ENCODE assay signal across 14 cellular contexts in the genomic region with DNA sequence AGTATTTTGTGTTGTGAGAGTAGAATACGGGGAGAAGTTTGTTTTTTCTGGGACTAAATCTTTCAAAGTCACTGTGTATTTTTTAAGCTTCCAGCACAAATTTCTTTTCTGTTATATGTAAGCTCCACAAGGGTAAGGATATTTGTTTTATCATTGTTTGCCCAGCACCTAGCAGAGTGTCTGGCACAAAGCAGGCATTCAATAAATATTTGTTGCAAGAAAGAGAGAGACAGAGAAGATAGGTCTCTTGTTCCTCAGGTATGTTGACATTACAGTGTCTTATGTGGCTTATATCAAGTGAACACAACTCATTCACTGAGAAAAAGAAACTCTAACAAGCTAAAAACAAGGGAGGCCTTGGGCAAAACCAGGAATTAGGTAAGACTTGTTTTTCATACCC.
"Had no signal": no experiment of that assay in that cellular context is flagged by ENCODE, and none has a peak within 500 bp of the region (broad histone marks: within the 10 kb centered on the region; RNA-seq: fewer than 3 reads in every experiment).

No MANE protein-coding gene starts in this region.

- H3K9me3 ChIP-seq: esophagus squamous epithelium, gastroesophageal sphincter, mucosa of descending colon, right atrium auricular region had no signal

- H3K4me3 ChIP-seq: esophagus squamous epithelium, gastroesophageal sphincter, mucosa of descending colon, right atrium auricular region had no signal

- H3K9me3 Mint-ChIP-seq: neural crest cell had no signal

- H3K4me1 ChIP-seq: esophagus squamous epithelium, gastroesophageal sphincter, right atrium auricular region had no signal

- H3K36me3 ChIP-seq: esophagus squamous epithelium, gastroesophageal sphincter, right atrium auricular region had no signal

- H3K4me3 Mint-ChIP-seq: naive thymus-derived CD8-positive, alpha-beta T cell; neural crest cell had no signal

- H3K27ac ChIP-seq: esophagus squamous epithelium, gastroesophageal sphincter, right atrium auricular region had no signal

- H3K4me1 Mint-ChIP-seq: naive thymus-derived CD8-positive, alpha-beta T cell had no signal

- ATAC-seq: gastroesophageal sphincter; left cardiac atrium; mucosa of descending colon; naive thymus-derived CD8-positive, alpha-beta T cell had no signal

- DNase-seq: esophagus squamous epithelium; foreskin fibroblast; kidney; left cardiac atrium; mucosa of descending colon; naive thymus-derived CD8-positive, alpha-beta T cell; posterior cingulate gyrus; small intestine; stimulated activated CD4-positive, alpha-beta T cell treated with anti-CD3 and anti-CD28 coated beads, Interleukin-2, amount 100 ng/mL, for 48 hours; stimulated activated naive CD4-positive, alpha-beta T cell treated with Interleukin-2 at 50 U/mL for 16 hours; trophoblast cell had no signal

- H3K27me3 ChIP-seq: esophagus squamous epithelium, gastroesophageal sphincter, right atrium auricular region had no signal

- H3K27ac Mint-ChIP-seq: naive thymus-derived CD8-positive, alpha-beta T cell had no signal
